In the genomic region with DNA sequence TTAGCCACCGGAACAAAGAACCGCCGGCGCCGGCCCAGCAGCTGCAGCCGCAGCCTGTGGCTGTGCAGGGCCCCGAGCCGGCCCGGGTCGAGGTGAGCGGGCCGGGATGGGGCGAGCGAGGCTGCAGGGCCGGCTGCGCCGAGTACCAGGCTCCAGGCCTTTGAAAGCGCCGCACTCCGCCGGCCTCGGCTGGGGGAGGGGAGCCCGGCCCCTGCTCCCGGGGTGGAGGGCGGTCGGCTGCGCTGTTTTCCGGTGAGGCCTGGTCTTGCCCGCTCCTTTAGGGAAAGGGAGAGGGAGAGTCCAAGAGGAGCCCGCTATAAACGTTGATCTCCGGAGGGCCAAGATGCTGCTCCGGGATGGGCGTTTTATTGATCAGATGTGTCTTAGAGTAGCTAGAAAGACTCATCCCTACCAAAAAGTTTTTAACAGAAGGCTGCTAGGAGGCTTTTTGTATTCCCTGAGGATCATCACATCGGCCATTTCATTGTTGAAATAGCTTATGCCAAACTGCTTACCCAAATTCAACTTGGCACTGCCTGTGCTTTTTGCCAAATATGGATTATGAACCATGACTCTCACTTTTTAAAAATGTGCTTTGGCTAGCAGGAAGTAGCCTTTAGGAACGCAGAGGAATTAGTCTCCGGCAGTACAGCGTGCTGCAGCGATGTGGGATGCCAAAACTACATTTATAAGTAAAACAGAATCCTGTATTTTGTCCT, we compare ENCODE assay signal across 7 cellular contexts. TPM values are rescaled to one million over a fixed set of nuclear protein-coding genes. Genes with fewer than 3 reads are reported as not detected.
A peak's percentile ranks its signal among the peaks of the same experiment; 100 is the strongest.
DNase-seq lines count a peak whose midpoint lies in the region; ATAC-seq and TF ChIP-seq lines count a peak whose summit lies in the region.

No MANE protein-coding gene starts in this region.

- H2AFZ ChIP-seq in GM23248, result peak overlapping the region; percentile 84

- peaks cover 17% of the 10 kb centered on the region for H3K4me1 ChIP-seq in GM23248 (ENCODE audit: insufficient read depth)

- peak overlapping the region; percentile 98 for H3K9ac ChIP-seq in GM23248

- peaks cover 56% of the 10 kb centered on the region for H3F3A ChIP-seq in GM23248 (ENCODE audit: insufficient read depth)

- peak overlapping the region; percentile 100 for H3K4me2 ChIP-seq in GM23248 (ENCODE audit: unreplicated experiment)

- no peaks in the 10 kb centered on the region for H3K9me3 ChIP-seq in GM23248 (ENCODE audit: low read depth)

- peaks cover 5% of the 10 kb centered on the region; the same call in 1 of the 2 replicates for H3K36me3 ChIP-seq in GM23248 (ENCODE audit: low read depth)

- H4K20me1 ChIP-seq in GM23248 (ENCODE audit: insufficient read depth), result peaks cover 22% of the 10 kb centered on the region

- H3K4me3 ChIP-seq in GM12875 (ENCODE audit: low read depth, low read length), result peak overlapping the region; percentile 94
- H3K4me3 ChIP-seq in GM23248, result peak overlapping the region; percentile 89
- H3K4me3 ChIP-seq in LNCaP clone FGC (ENCODE audit: low read depth, low read length), result peak overlapping the region; percentile 61

- peak overlapping the region; percentile 84 for H3K27ac ChIP-seq in GM23248

- peak; percentile 10 for ATAC-seq in stimulated activated naive CD8-positive, alpha-beta T cell treated with anti-CD3 and anti-CD28 coated beads, Interleukin-15, Interleukin-2, amounts not matched to agents 100 U/mL and 50 U/mL, for 24 hours

- in situ Hi-C loops in GM23248 (cut with MboI), result no loop called here

- no peak for TF ChIP-seq CTCF in GM12875 (IDR thresholded peaks at IDR 0.05; ENCODE audit: borderline replicate concordance, insufficient read depth, low read depth, low read length)
- TF ChIP-seq CTCF in LNCaP clone FGC (IDR thresholded peaks at IDR 0.05; ENCODE audit: control insufficient read depth, extremely low read depth, insufficient read depth), result no peak

- H3K27me3 ChIP-seq in GM23248 (replicated peaks; ENCODE audit: insufficient read depth), result no peaks in the 10 kb centered on the region

- WGBS in GM23248 (ENCODE audit: low coverage in 1 of 2, low lambda C conversion rate in 2 of 2, missing lambda C conversion rate in 2 of 2), 2 experiments, result 0 to 1% methylated on average over 34 to 38 of the region's 39 CpGs

- peaks cover 54% of the 10 kb centered on the region for H3K79me2 ChIP-seq in GM23248 (ENCODE audit: insufficient read depth)

- no peaks in the 10 kb centered on the region for H3K9me2 ChIP-seq in GM23248 (ENCODE audit: insufficient read depth)

- peak; percentile 73 for DNase-seq in GM23248
- no peak for DNase-seq in LNCaP clone FGC (ENCODE audit: low read depth)
- DNase-seq in activated CD4-positive, alpha-beta T cell treated with anti-CD3 and anti-CD28 coated beads, Interleukin-2, amount 50 U/mL, for 1 hour, result peak; percentile 6
- DNase-seq in effector CD4-positive, alpha-beta T cell, result peak; percentile 12
- DNase-seq in medulla oblongata (ENCODE audit: extremely low spot score), result peak; percentile 51
- DNase-seq in stimulated activated naive CD8-positive, alpha-beta T cell treated with anti-CD3 and anti-CD28 coated beads, Interleukin-15, Interleukin-2, amounts not matched to agents 100 U/mL and 50 U/mL, for 24 hours, result peak; percentile 55

RNA-seq across cellular contexts. Expression of gene TMEM165, which starts 0.7 kb away (rescaled TPM):
- 217 and 271 TPM in 2 replicates for total RNA-seq in GM23248 (2014; rRNA removed; shearing (Covaris generic))
- 188 and 193 TPM in 2 replicates for polyA plus RNA-seq in GM23248 (2016; fragmentation: Nextera tagmentation; extraction: Ambion mirVana)

RNA-seq across cellular contexts. Expression of gene SRD5A3, which starts 50.4 kb away (rescaled TPM):
- 16.4 and 20.6 TPM in 2 replicates for total RNA-seq in GM23248 (2014; rRNA removed; shearing (Covaris generic))
- 54.2 and 57.9 TPM in 2 replicates for polyA plus RNA-seq in GM23248 (2016; fragmentation: Nextera tagmentation; extraction: Ambion mirVana)
